20 cellular contexts compared by ENCODE assay signal in genomic region chr19:40144947-40145748, GRCh38. TPM values are rescaled to one million over a fixed set of nuclear protein-coding genes. Genes with fewer than 3 reads are reported as not detected.
DNase-seq lines count a peak whose midpoint lies in the region; ATAC-seq, FAIRE-seq and TF ChIP-seq lines count a peak whose summit lies in the region.
"Had no signal": no experiment of that assay in that cellular context is flagged by ENCODE, and none has a peak within 500 bp of the region (broad histone marks: within the 10 kb centered on the region; RNA-seq: fewer than 3 reads in every experiment).

No MANE protein-coding gene starts in this region.

- TF ChIP-seq CTCF in HepG2 (CRISPR knock-in tag; IDR thresholded peaks at IDR 0.05) (no peak), right lobe of liver (IDR thresholded peaks at IDR 0.05) (no peak), OCI-LY7 (conservative IDR thresholded peaks at IDR 0.05; ENCODE audit: low read length) (peak; percentile 25; the same call in 1 of the 2 replicates), upper lobe of left lung (IDR thresholded peaks at IDR 0.05) (no peak)

- no peaks in the 10 kb centered on the region; a peak in 1 of 5 replicates for H3K27me3 ChIP-seq in HepG2 (ENCODE audit: control insufficient read depth in 1 of 2, insufficient read depth in 2 of 2, low read length in 2 of 2)
- no peaks in the 10 kb centered on the region for H3K27me3 ChIP-seq in right lobe of liver
- H3K27me3 ChIP-seq in upper lobe of left lung, result no peaks in the 10 kb centered on the region
- H3K27me3 ChIP-seq: colonic mucosa, ovary had no signal

- H3K9ac ChIP-seq in HepG2 (ENCODE audit: insufficient read depth, low read depth, low read length), result no peak overlapping the region

- H3K79me2 ChIP-seq in HepG2 (ENCODE audit: insufficient read depth, low read length) (no peaks in the 10 kb centered on the region), OCI-LY7 (ENCODE audit: insufficient read depth, low read depth, low read length) (no peaks in the 10 kb centered on the region)

- TF ChIP-seq POLR2A in HepG2 (IDR thresholded peaks at IDR 0.05; ENCODE audit: insufficient read depth in 1 of 2, low read depth in 2 of 2, low read length in 2 of 2) (no peak), right lobe of liver (IDR thresholded peaks at IDR 0.05) (no peak), upper lobe of left lung (IDR thresholded peaks at IDR 0.05) (no peak)

- ATAC-seq in HepG2, result no peak
- ATAC-seq in right lobe of liver, result no peak
- ATAC-seq in activated naive CD8-positive, alpha-beta T cell treated with anti-CD3 and anti-CD28 coated beads, Interleukin-2, amount 50 U/mL, for 24 hours, result peak; percentile 62
- ATAC-seq in GM18861 (IDR thresholded peaks at IDR 0.05; ENCODE audit: unreplicated experiment), result no peak
- no peak for ATAC-seq in upper lobe of left lung (ENCODE audit: low FRiP score in 2 of 2)
- ATAC-seq: heart right ventricle had no signal

- DNase-seq in HepG2 (ENCODE audit: low spot score) (no peak), right lobe of liver (no peak), OCI-LY7 (ENCODE audit: low spot score) (peak; percentile 35), GM19240 (ENCODE audit: insufficient read length, low spot score) (no peak), upper lobe of left lung (no peak), CD1c-positive myeloid dendritic cell (ENCODE audit: extremely low spot score) (no peak)
- DNase-seq in activated naive CD8-positive, alpha-beta T cell treated with anti-CD3 and anti-CD28 coated beads, Interleukin-2, amount 50 U/mL, for 24 hours, result no peak
- DNase-seq: anterior cingulate cortex, colonic mucosa, DMS79 treated with DMSO at 0.1 percent for 48 hours, esophagus squamous epithelium, heart right ventricle, kidney, NCI-H2081, NCI-H748 treated with DMSO at 0.1 percent for 48 hours, ovary, small intestine, T-helper 9 cell had no signal

- no peak for FAIRE-seq in HepG2 (lab: Jason Lieb, UNC)
- FAIRE-seq: kidney, small intestine had no signal

- no peak overlapping the region for H2AFZ ChIP-seq in HepG2 (ENCODE audit: low read length)
- H2AFZ ChIP-seq in OCI-LY7 (ENCODE audit: low read length), result no peak overlapping the region

- H3K27me3 Mint-ChIP-seq in activated naive CD8-positive, alpha-beta T cell treated with anti-CD3 and anti-CD28 coated beads, Interleukin-2, amount 50 U/mL, for 24 hours, result no peaks in the 10 kb centered on the region

- no peak overlapping the region for H3K4me3 Mint-ChIP-seq in activated naive CD8-positive, alpha-beta T cell treated with anti-CD3 and anti-CD28 coated beads, Interleukin-2, amount 50 U/mL, for 24 hours

- H3K36me3 ChIP-seq in HepG2 (replicated peaks in 1 of 2; ENCODE audit: control insufficient read depth in 1 of 2, insufficient read depth in 2 of 2, low read length in 2 of 2), result no peaks in the 10 kb centered on the region
- H3K36me3 ChIP-seq in right lobe of liver, result no peaks in the 10 kb centered on the region
- H3K36me3 ChIP-seq in OCI-LY7 (ENCODE audit: insufficient read depth, low read length), result no peaks in the 10 kb centered on the region
- no peaks in the 10 kb centered on the region for H3K36me3 ChIP-seq in upper lobe of left lung
- H3K36me3 ChIP-seq: colonic mucosa, esophagus squamous epithelium, heart right ventricle, ovary had no signal

- WGBS in HepG2 (ENCODE audit: low lambda C conversion rate), result 33% methylated on average over 5 of the region's 5 CpGs
- 44% methylated on average over 5 of the region's 5 CpGs for WGBS in right lobe of liver (ENCODE audit: insufficient coverage, low coverage, low lambda C conversion rate, missing lambda C conversion rate)
- WGBS in upper lobe of left lung, 2 donors, result 69 to 79% methylated on average over 5 of the region's 5 CpGs

- H4K20me1 ChIP-seq in HepG2 (ENCODE audit: insufficient read depth, low read length) (no peaks in the 10 kb centered on the region), OCI-LY7 (ENCODE audit: insufficient read depth, low read length) (no peaks in the 10 kb centered on the region)

- CTCF ChIA-PET in HepG2 (lab: Yijun Ruan, JAX; ENCODE audit: low intra/inter-chr PET ratio, low total read pairs), result no interaction called here
- CTCF ChIA-PET in OCI-LY7 (lab: Charles Lee; ENCODE audit: unreplicated experiment), result no interaction called here

- intact Hi-C loops in HepG2 (cut with micrococcal nuclease; ENCODE audit: unreplicated experiment), result no loop called here
- intact Hi-C loops in right lobe of liver (cut with DNase I), result no loop called here
- intact Hi-C loops in OCI-LY7 (cut with micrococcal nuclease; ENCODE audit: unreplicated experiment), result loop anchor here (10.0 kb wide), 2 partner anchors 140 to 380 kb away; partner anchors contain the start of gene AKT2

- H3K9me2 ChIP-seq in OCI-LY7 (ENCODE audit: insufficient read depth, low read length), result no peaks in the 10 kb centered on the region

- no peaks in the 10 kb centered on the region for H3K9me3 ChIP-seq in HepG2 (ENCODE audit: low read length)
- H3K9me3 ChIP-seq in right lobe of liver, result no peaks in the 10 kb centered on the region
- H3K9me3 ChIP-seq in OCI-LY7 (ENCODE audit: low read length), result no peaks in the 10 kb centered on the region
- H3K9me3 ChIP-seq in upper lobe of left lung, result no peaks in the 10 kb centered on the region
- H3K9me3 ChIP-seq: colonic mucosa, esophagus squamous epithelium, heart right ventricle, ovary had no signal

- H3K4me2 ChIP-seq in HepG2 (ENCODE audit: low read depth, low read length), result no peak overlapping the region
- no peak overlapping the region for H3K4me2 ChIP-seq in OCI-LY7 (ENCODE audit: low read length)

- no peaks in the 10 kb centered on the region for H3K9me3 Mint-ChIP-seq in activated naive CD8-positive, alpha-beta T cell treated with anti-CD3 and anti-CD28 coated beads, Interleukin-2, amount 50 U/mL, for 24 hours

- BruUV-seq in HepG2 (replicated peaks; lab: Mats Ljungman, UMichigan) (no TSS peak), OCI-LY7 (replicated peaks; lab: Mats Ljungman, UMichigan) (no TSS peak)

- H3K4me1 ChIP-seq in HepG2 (ENCODE audit: insufficient read depth, low read length) (no peaks in the 10 kb centered on the region), right lobe of liver (no peaks in the 10 kb centered on the region), OCI-LY7 (ENCODE audit: insufficient read depth, low read length, poor library complexity, severe bottlenecking) (peaks cover 31% of the 10 kb centered on the region), upper lobe of left lung (peaks cover 0 to 7% (median 0%) of the 10 kb centered on the region in 4 donors)
- H3K4me1 ChIP-seq: colonic mucosa had no signal

- no peak for TF ChIP-seq RAD21 in HepG2 (CRISPR knock-in tag; IDR thresholded peaks at IDR 0.05)

- no peak for TF ChIP-seq EP300 in HepG2 (IDR thresholded peaks at IDR 0.05; ENCODE audit: low read depth in 2 of 2, low read length in 2 of 2)
- no peak for TF ChIP-seq EP300 in HepG2 (CRISPR knock-in tag; IDR thresholded peaks at IDR 0.05; ENCODE audit: borderline replicate concordance)
- TF ChIP-seq EP300 in upper lobe of left lung (IDR thresholded peaks at IDR 0.05), result no peak

- H3K27ac ChIP-seq in HepG2 (ENCODE audit: extremely low read length, insufficient read depth, low read length) (no peak overlapping the region), right lobe of liver (no peak overlapping the region), OCI-LY7 (ENCODE audit: low read depth, low read length, poor library complexity, severe bottlenecking) (no peak overlapping the region), upper lobe of left lung (no peak overlapping the region)
- H3K27ac ChIP-seq: colonic mucosa, esophagus squamous epithelium, HL-60, ovary had no signal

- H3K4me3 ChIP-seq in HepG2 (replicated peaks in 1 of 3; ENCODE audit: insufficient read depth in 1 of 3, low read depth in 2 of 3, low read length in 3 of 3) (no peak overlapping the region), right lobe of liver (no peak overlapping the region), OCI-LY7 (ENCODE audit: low read depth, low read length, poor library complexity, severe bottlenecking) (no peak overlapping the region), upper lobe of left lung (no peak overlapping the region)
- H3K4me3 ChIP-seq: colonic mucosa, esophagus squamous epithelium, heart right ventricle, ovary had no signal

- H3K4me1 Mint-ChIP-seq in activated naive CD8-positive, alpha-beta T cell treated with anti-CD3 and anti-CD28 coated beads, Interleukin-2, amount 50 U/mL, for 24 hours, result peaks cover 58% of the 10 kb centered on the region

- in situ Hi-C loops in HepG2 (cut with HindIII; ENCODE audit: extremely low pct_ligation_motif_present, low pct_unique_long_range_greater_than_20kb), result no loop called here

- no peaks in the 10 kb centered on the region for H3K36me3 Mint-ChIP-seq in activated naive CD8-positive, alpha-beta T cell treated with anti-CD3 and anti-CD28 coated beads, Interleukin-2, amount 50 U/mL, for 24 hours (ENCODE audit: low read depth)

- POLR2A ChIA-PET in HepG2 (lab: Yijun Ruan, JAX), result no interaction called here
- POLR2A ChIA-PET in OCI-LY7 (lab: Charles Lee), result interaction anchor here (0.8 kb wide), 1 partner anchor 14 kb away, joined by 3 read pairs; no protein-coding TSS in a partner anchor

- H3K27ac Mint-ChIP-seq in activated naive CD8-positive, alpha-beta T cell treated with anti-CD3 and anti-CD28 coated beads, Interleukin-2, amount 50 U/mL, for 24 hours, result peak overlapping the region; percentile 60

RNA-seq across cellular contexts. Expression of gene MAP3K10, which starts 46.1 kb away (rescaled TPM):
- total RNA-seq in HepG2 (2016; rRNA removed; fragmentation: Illumina TruSeq; extraction: Trizol) (1.9 and 3.4 TPM in 2 replicates), right lobe of liver (1 to 10 TPM; 4.2 to 7.0 (median 6.5) TPM), OCI-LY7 (2022) (32.5 and 38.4 TPM in 2 replicates), upper lobe of left lung (10 to 100 TPM in 5 of 6 donors, 1 to 10 TPM in 1; 9.0 to 56.6 (median 18.4) TPM)
- total RNA-seq in HepG2 (2016; cell fraction: cytosol; rRNA removed; fragmentation: Illumina TruSeq; extraction: Trizol; ENCODE audit: low read depth), result 3.4 and 3.7 TPM in 2 replicates
- 1.5 and 4.3 TPM in 2 replicates for total RNA-seq in HepG2 (2016; cell fraction: insoluble cytoplasmic fraction; rRNA removed; fragmentation: Illumina TruSeq; extraction: Trizol)
- total RNA-seq in HepG2 (2016; cell fraction: membrane; rRNA removed; fragmentation: Illumina TruSeq; extraction: Trizol), result 2.3 and 3.1 TPM in 2 replicates
- 4.8 and 6.5 TPM in 2 replicates for total RNA-seq in HepG2 (2016; cell fraction: nucleus; rRNA removed; fragmentation: Illumina TruSeq; extraction: Trizol)
- 5.0 and 6.7 TPM in 2 replicates for polyA plus RNA-seq in HepG2 (2011; rRNA removed)
- polyA plus RNA-seq in HepG2 (2011; cell fraction: cytosol; rRNA removed), result 2.4 and 4.6 TPM in 2 replicates
- 28.9 and 39.9 TPM in 2 replicates for polyA plus RNA-seq in HepG2 (2011; cell fraction: nucleus; rRNA removed)
- 4.5 and 7.7 TPM in 2 replicates for polyA plus RNA-seq in HepG2 (2012)
- 1.1 and 1.2 TPM in 2 replicates for polyA plus RNA-seq in HepG2 (2016; cell fraction: cytosol; fragmentation: Illumina TruSeq; extraction: Trizol; ENCODE audit: low read depth)
- polyA plus RNA-seq in HepG2 (2016; cell fraction: insoluble cytoplasmic fraction; fragmentation: Illumina TruSeq; extraction: Trizol; ENCODE audit: low read depth), result 2.1 and 3.6 TPM in 2 replicates
- 2.5 and 3.9 TPM in 2 replicates for polyA plus RNA-seq in HepG2 (2016; cell fraction: membrane; fragmentation: Illumina TruSeq; extraction: Trizol; ENCODE audit: low read depth)
- polyA plus RNA-seq in HepG2 (2016; cell fraction: nucleus; fragmentation: Illumina TruSeq; extraction: Trizol; ENCODE audit: insufficient read depth, low read depth), result 14.6 and 16.4 TPM in 2 replicates
- 9.5 and 13.6 TPM in 2 replicates for polyA minus RNA-seq in HepG2 (2011; rRNA and poly(A)+ RNA removed; ENCODE audit: low replicate concordance)
- polyA minus RNA-seq in HepG2 (2011; cell fraction: cytosol; rRNA and poly(A)+ RNA removed), result 3.7 and 4.1 TPM in 2 replicates
- 9.0 and 9.3 TPM in 2 replicates for polyA minus RNA-seq in HepG2 (2011; cell fraction: nucleus; rRNA and poly(A)+ RNA removed)
- 20.6 and 20.7 TPM in 2 replicates for total RNA-seq in OCI-LY7 (2014; rRNA removed; shearing (Covaris generic))

RNA-seq across cellular contexts. Expression of gene ZNF780A, which starts 54.4 kb away (rescaled TPM):
- total RNA-seq in HepG2 (2016; rRNA removed; fragmentation: Illumina TruSeq; extraction: Trizol) (22.7 and 22.9 TPM in 2 replicates), right lobe of liver (10 to 100 TPM in 4 of 6 experiments, 1 to 10 TPM in 2; 8.4 to 11.1 (median 10.2) TPM), OCI-LY7 (2022) (18.3 and 21.9 TPM in 2 replicates), upper lobe of left lung (10 to 100 TPM in 5 of 6 donors, 1 to 10 TPM in 1; 7.4 to 17.1 (median 13.6) TPM)
- total RNA-seq in HepG2 (2016; cell fraction: cytosol; rRNA removed; fragmentation: Illumina TruSeq; extraction: Trizol; ENCODE audit: low read depth), result 3.0 and 3.3 TPM in 2 replicates
- 21.7 and 25.4 TPM in 2 replicates for total RNA-seq in HepG2 (2016; cell fraction: insoluble cytoplasmic fraction; rRNA removed; fragmentation: Illumina TruSeq; extraction: Trizol)
- total RNA-seq in HepG2 (2016; cell fraction: membrane; rRNA removed; fragmentation: Illumina TruSeq; extraction: Trizol), result 6.3 and 9.6 TPM in 2 replicates
- 38.6 and 39.0 TPM in 2 replicates for total RNA-seq in HepG2 (2016; cell fraction: nucleus; rRNA removed; fragmentation: Illumina TruSeq; extraction: Trizol)
- 12.4 and 13.5 TPM in 2 replicates for polyA plus RNA-seq in HepG2 (2011; rRNA removed)
- 6.0 and 9.5 TPM in 2 replicates for polyA plus RNA-seq in HepG2 (2011; cell fraction: cytosol; rRNA removed)
- polyA plus RNA-seq in HepG2 (2011; cell fraction: nucleus; rRNA removed), result 20.5 and 26.8 TPM in 2 replicates
- polyA plus RNA-seq in HepG2 (2012), result 15.0 and 17.3 TPM in 2 replicates
- 2.1 and 2.3 TPM in 2 replicates for polyA plus RNA-seq in HepG2 (2016; cell fraction: cytosol; fragmentation: Illumina TruSeq; extraction: Trizol; ENCODE audit: low read depth)
- polyA plus RNA-seq in HepG2 (2016; cell fraction: insoluble cytoplasmic fraction; fragmentation: Illumina TruSeq; extraction: Trizol; ENCODE audit: low read depth), result 12.7 and 14.0 TPM in 2 replicates
- 2.7 and 4.8 TPM in 2 replicates for polyA plus RNA-seq in HepG2 (2016; cell fraction: membrane; fragmentation: Illumina TruSeq; extraction: Trizol; ENCODE audit: low read depth)
- 24.5 and 25.3 TPM in 2 replicates for polyA plus RNA-seq in HepG2 (2016; cell fraction: nucleus; fragmentation: Illumina TruSeq; extraction: Trizol; ENCODE audit: insufficient read depth, low read depth)
- polyA minus RNA-seq in HepG2 (2011; rRNA and poly(A)+ RNA removed; ENCODE audit: low replicate concordance), result 12.7 and 16.8 TPM in 2 replicates
- 7.1 and 9.6 TPM in 2 replicates for polyA minus RNA-seq in HepG2 (2011; cell fraction: cytosol; rRNA and poly(A)+ RNA removed)
- 86.3 and 88.8 TPM in 2 replicates for polyA minus RNA-seq in HepG2 (2011; cell fraction: nucleus; rRNA and poly(A)+ RNA removed)
- total RNA-seq in OCI-LY7 (2014; rRNA removed; shearing (Covaris generic)), result 7.8 and 13.0 TPM in 2 replicates
